Comparison of ENCODE assay signal across 20 cellular contexts in the genomic region with DNA sequence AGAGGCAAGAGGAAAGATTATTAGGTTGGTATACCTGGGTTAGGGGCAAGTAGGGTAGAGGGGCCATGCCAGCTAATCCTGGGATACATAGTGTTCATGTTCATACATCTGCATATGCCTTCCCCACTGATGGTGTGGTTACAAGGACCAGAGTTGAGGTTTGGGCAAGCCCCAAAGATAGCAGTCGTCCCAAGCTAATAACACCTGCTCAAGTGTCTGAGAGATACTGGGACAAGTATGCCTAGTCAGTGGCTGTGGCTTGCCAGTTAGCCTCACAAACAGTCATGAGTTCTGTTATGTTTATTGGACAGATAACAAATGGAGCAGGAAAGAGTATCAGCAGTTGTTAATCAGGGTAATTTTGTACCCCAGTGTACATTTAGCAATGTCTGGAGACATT.
DNase-seq lines count a peak whose midpoint lies in the region; ATAC-seq, FAIRE-seq and TF ChIP-seq lines count a peak whose summit lies in the region.
"Had no signal": no experiment of that assay in that cellular context is flagged by ENCODE, and none has a peak within 500 bp of the region (broad histone marks: within the 10 kb centered on the region; RNA-seq: fewer than 3 reads in every experiment).

No MANE protein-coding gene starts in this region.

- no peak for TF ChIP-seq CTCF in GM12865 (IDR thresholded peaks at IDR 0.05; ENCODE audit: insufficient read depth, low read depth, low read length, missing control alignments)
- no peak for TF ChIP-seq CTCF in foreskin keratinocyte (conservative IDR thresholded peaks at IDR 0.05)
- TF ChIP-seq CTCF in right atrium auricular region (IDR thresholded peaks at IDR 0.05) = no peak
- no peak for TF ChIP-seq CTCF in lower lobe of right lung (IDR thresholded peaks at IDR 0.05)

- no peaks in the 10 kb centered on the region for H3K9me3 ChIP-seq in KOPT-K1 (ENCODE audit: insufficient read depth, low read length, poor library complexity, severe bottlenecking)
- H3K9me3 ChIP-seq in right atrium auricular region = no peaks in the 10 kb centered on the region
- H3K9me3 ChIP-seq in lower lobe of right lung = no peaks in the 10 kb centered on the region

- H3K27me3 ChIP-seq in foreskin keratinocyte = no peaks in the 10 kb centered on the region
- H3K27me3 ChIP-seq in right atrium auricular region = no peaks in the 10 kb centered on the region
- H3K27me3 ChIP-seq in lower lobe of right lung (ENCODE audit: low read depth) = no peaks in the 10 kb centered on the region

- peak; percentile 19 for DNase-seq in GM12865 (ENCODE audit: low read depth)
- no peak for DNase-seq in GM19239 (ENCODE audit: insufficient read length, low spot score)
- DNase-seq in foreskin keratinocyte = no peak
- no peak for DNase-seq in right atrium auricular region (ENCODE audit: low spot score)
- no peak for DNase-seq in NCI-H2081 treated with DMSO at 0.1 percent for 48 hours (lab: John Stamatoyannopoulos, UW)
- no peak for DNase-seq in lower lobe of right lung
- DNase-seq: Calu3; CD4-positive, alpha-beta memory T cell; DMS53; H9; NCI-H1417 treated with DMSO at 0.1 percent for 48 hours; NCI-H1930; NCI-H2171 treated with DMSO at 0.1 percent for 48 hours; NCI-H446 treated with DMSO at 0.1 percent for 48 hours; PC-3; T-helper 17 cell had no signal

- H3K4me1 ChIP-seq in foreskin keratinocyte (no peaks in the 10 kb centered on the region), right atrium auricular region (no peaks in the 10 kb centered on the region), lower lobe of right lung (no peaks in the 10 kb centered on the region)

- ATAC-seq in HG02852 (IDR thresholded peaks at IDR 0.05; ENCODE audit: unreplicated experiment) = peak; percentile 51
- ATAC-seq in foreskin keratinocyte = no peak
- ATAC-seq in lower lobe of right lung = no peak
- ATAC-seq: K562, PC-3, T-helper 17 cell had no signal

- H3K27ac ChIP-seq in KOPT-K1 (ENCODE audit: low read depth, low read length, poor library complexity, severe bottlenecking) = peak overlapping the region; percentile 48
- no peak overlapping the region for H3K27ac ChIP-seq in foreskin keratinocyte
- H3K27ac ChIP-seq in right atrium auricular region = no peak overlapping the region
- H3K27ac ChIP-seq in lower lobe of right lung = no peak overlapping the region
- H3K27ac ChIP-seq: RWPE1 had no signal

- peak; percentile 39 for FAIRE-seq in GM19239 (lab: Jason Lieb, UNC)
- FAIRE-seq: K562 had no signal

- no peak overlapping the region for H3K4me3 ChIP-seq in GM12865 (ENCODE audit: low read depth, low read length)
- H3K4me3 ChIP-seq in right atrium auricular region = no peak overlapping the region
- H3K4me3 ChIP-seq in lower lobe of right lung = no peak overlapping the region
- H3K4me3 ChIP-seq: K562 had no signal

- intact Hi-C loops in lower lobe of right lung (cut with DNase I) = no loop called here

- no peaks in the 10 kb centered on the region for H3K36me3 ChIP-seq in KOPT-K1 (ENCODE audit: insufficient read depth, low read length)
- peaks cover 4% of the 10 kb centered on the region for H3K36me3 ChIP-seq in right atrium auricular region
- H3K36me3 ChIP-seq in lower lobe of right lung = no peaks in the 10 kb centered on the region
